ENCODE assay signal across 14 cellular contexts in genomic region chr1:16174261-16174871, GRCh38. TPM values are rescaled to one million over a fixed set of nuclear protein-coding genes. Genes with fewer than 3 reads are reported as not detected.
DNase-seq lines count a peak whose midpoint lies in the region; ATAC-seq and TF ChIP-seq lines count a peak whose summit lies in the region.
"Had no signal": no experiment of that assay in that cellular context is flagged by ENCODE, and none has a peak within 500 bp of the region (broad histone marks: within the 10 kb centered on the region; RNA-seq: fewer than 3 reads in every experiment).

No MANE protein-coding gene starts in this region.

- H3K27ac ChIP-seq in C4-2B (peak overlapping the region; percentile 96), SK-N-MC (peak overlapping the region; percentile 90), esophagus (ENCODE audit: low read depth in 2 of 2, low read length in 1 of 2) (peak overlapping the region; percentile 90 to 97), adrenal gland (peak overlapping the region in 2 of 5 donors; percentile 91 to 94)

- H3K4me3 ChIP-seq in SK-N-MC (no peak overlapping the region), esophagus (ENCODE audit: low read depth in 1 of 2, low read length in 2 of 2) (no peak overlapping the region), adrenal gland (no peak overlapping the region)
- H3K4me3 ChIP-seq: upper lobe of left lung had no signal

- intact Hi-C loops in adrenal gland (cut with DNase I), result no loop called here

- 71 to 72% methylated on average over 9 of the region's 9 CpGs for WGBS in esophagus, 2 donors
- 74 to 79% (median 76%) methylated on average over 5 to 9 of the region's 9 CpGs for WGBS in adrenal gland, 4 donors

- no peak overlapping the region for H3K9ac ChIP-seq in SK-N-MC (ENCODE audit: insufficient read length)

- H3K27me3 Mint-ChIP-seq in progenitor cell of endocrine pancreas, result no peaks in the 10 kb centered on the region

- no peak for ATAC-seq in GM21576 (IDR thresholded peaks at IDR 0.05; ENCODE audit: unreplicated experiment)
- ATAC-seq: activated CD8-positive, alpha-beta T cell treated with anti-CD3 and anti-CD28 coated beads, Interleukin-2, amount 10 ng/mL, durations not matched to agents 7 days and 5 days had no signal

- H3K9me3 ChIP-seq in SK-N-MC (ENCODE audit: low read depth, low read length) (no peaks in the 10 kb centered on the region), esophagus (ENCODE audit: control insufficient read depth in 2 of 2, insufficient read depth in 1 of 2, low read depth in 1 of 2, low read length in 1 of 2) (no peaks in the 10 kb centered on the region), adrenal gland (replicated peaks in 1 of 3) (no peaks in the 10 kb centered on the region)
- H3K9me3 ChIP-seq: upper lobe of left lung had no signal

- H3K9me3 Mint-ChIP-seq in progenitor cell of endocrine pancreas (ENCODE audit: low read depth), result no peaks in the 10 kb centered on the region
- H3K9me3 Mint-ChIP-seq: central memory CD8-positive, alpha-beta T cell; T-helper 2 cell treated with Interferon-gamma antibody and Interleukin-4, amounts not matched to agents 5 μg/mL and 100 μg/mL, for 36 hours had no signal

- no peaks in the 10 kb centered on the region for H3K36me3 Mint-ChIP-seq in progenitor cell of endocrine pancreas (ENCODE audit: insufficient read depth)

- peaks cover 25% of the 10 kb centered on the region for H3K4me1 Mint-ChIP-seq in progenitor cell of endocrine pancreas (ENCODE audit: low read depth)

- no peak for TF ChIP-seq POLR2A in adrenal gland (IDR thresholded peaks at IDR 0.05)

- peaks cover 19 to 43% of the 10 kb centered on the region in 2 donors for H3K4me1 ChIP-seq in esophagus (ENCODE audit: control insufficient read depth in 2 of 2, insufficient read depth in 2 of 2, low read length in 1 of 2)
- H3K4me1 ChIP-seq in adrenal gland (replicated peaks in 1 of 2), result peaks cover 29 to 46% of the 10 kb centered on the region in 2 donors

- H3K27me3 ChIP-seq in esophagus (ENCODE audit: control insufficient read depth in 1 of 2, insufficient read depth in 2 of 2, low read length in 2 of 2), result no peaks in the 10 kb centered on the region
- H3K27me3 ChIP-seq in adrenal gland, result no peaks in the 10 kb centered on the region
- H3K27me3 ChIP-seq: upper lobe of left lung had no signal

- H3K36me3 ChIP-seq in SK-N-MC (ENCODE audit: insufficient read depth, low read length) (no peaks in the 10 kb centered on the region), esophagus (ENCODE audit: control insufficient read depth in 2 of 2, insufficient read depth in 2 of 2, low read length in 1 of 2) (no peaks in the 10 kb centered on the region), adrenal gland (replicated peaks in 1 of 2) (no peaks in the 10 kb centered on the region)
- H3K36me3 ChIP-seq: upper lobe of left lung had no signal

- H3K4me3 Mint-ChIP-seq in progenitor cell of endocrine pancreas (ENCODE audit: low read depth), result no peak overlapping the region
- H3K4me3 Mint-ChIP-seq: activated CD8-positive, alpha-beta T cell treated with anti-CD3 and anti-CD28 coated beads, Interleukin-2, amount 10 ng/mL, durations not matched to agents 7 days and 5 days; central memory CD8-positive, alpha-beta T cell; T-helper 2 cell treated with Interferon-gamma antibody and Interleukin-4, amounts not matched to agents 5 μg/mL and 100 μg/mL, for 36 hours had no signal

- H3K27ac Mint-ChIP-seq in progenitor cell of endocrine pancreas, result peak overlapping the region; percentile 33
- H3K27ac Mint-ChIP-seq: activated CD8-positive, alpha-beta T cell treated with anti-CD3 and anti-CD28 coated beads, Interleukin-2, amount 10 ng/mL, durations not matched to agents 7 days and 5 days; T-helper 2 cell treated with Interferon-gamma antibody and Interleukin-4, amounts not matched to agents 5 μg/mL and 100 μg/mL, for 36 hours had no signal

- no peak for TF ChIP-seq CTCF in C4-2B (conservative IDR thresholded peaks at IDR 0.05)
- TF ChIP-seq CTCF in progenitor cell of endocrine pancreas (IDR thresholded peaks at IDR 0.05; ENCODE audit: unreplicated experiment), result no peak
- TF ChIP-seq CTCF in adrenal gland (IDR thresholded peaks at IDR 0.05), result no peak

- DNase-seq in SK-N-MC (ENCODE audit: low read depth, low spot score), result no peak
- DNase-seq in progenitor cell of endocrine pancreas (ENCODE audit: low spot score, unreplicated experiment), result no peak
- no peak for DNase-seq in NCI-H2081 treated with DMSO at 0.1 percent for 48 hours (lab: John Stamatoyannopoulos, UW)
- no peak for DNase-seq in glomerular visceral epithelial cell (ENCODE audit: extremely low spot score)
- no peak for DNase-seq in adrenal gland
- DNase-seq: activated CD8-positive, alpha-beta T cell treated with anti-CD3 and anti-CD28 coated beads, Interleukin-2, amount 10 ng/mL, durations not matched to agents 7 days and 5 days; activated gamma-delta T cell; NCI-H446 treated with DMSO at 0.1 percent for 48 hours had no signal

RNA-seq across cellular contexts. Expression of gene EPHA2, which starts 18.5 kb away (rescaled TPM):
- 100 to 1,000 TPM; 111 to 133 TPM for polyA plus RNA-seq in esophagus
- 28.3 and 31.9 TPM in 2 replicates for total RNA-seq in progenitor cell of endocrine pancreas
- total RNA-seq in adrenal gland, result 10 to 100 TPM; 11.8 to 49.5 (median 19.2) TPM
- polyA plus RNA-seq in adrenal gland, result 10 to 100 TPM in 2 of 3 donors, 1 to 10 TPM in 1; 2.7 to 15.3 (median 11.5) TPM
- total RNA-seq: activated CD8-positive, alpha-beta T cell treated with anti-CD3 and anti-CD28 coated beads, Interleukin-2, amount 10 ng/mL, durations not matched to agents 7 days and 5 days had no signal

RNA-seq across cellular contexts. Expression of gene ARHGEF19, which starts 38.1 kb away (rescaled TPM):
- polyA plus RNA-seq in esophagus, result 10 to 100 TPM; 20.1 to 31.1 TPM
- 146 and 151 TPM in 2 replicates for total RNA-seq in progenitor cell of endocrine pancreas
- 10 to 100 TPM; 11.4 to 46.2 (median 23.8) TPM for total RNA-seq in adrenal gland
- 10 to 100 TPM; 19.1 to 28.2 (median 19.1) TPM for polyA plus RNA-seq in adrenal gland
